1 cellular context compared by ENCODE assay signal in genomic region chr7:116175095-116175494, GRCh38. TPM values are rescaled to one million over a fixed set of nuclear protein-coding genes. Genes with fewer than 3 reads are reported as not detected.
"Had no signal": no experiment of that assay in that cellular context is flagged by ENCODE, and none has a peak within 500 bp of the region (broad histone marks: within the 10 kb centered on the region; RNA-seq: fewer than 3 reads in every experiment).

No MANE protein-coding gene starts in this region.

RNA-seq across cellular contexts. Expression of gene TES, which starts 35.2 kb away (rescaled TPM):
- total RNA-seq: G401 had no signal
